8 cellular contexts compared by ENCODE assay signal in the genomic region with DNA sequence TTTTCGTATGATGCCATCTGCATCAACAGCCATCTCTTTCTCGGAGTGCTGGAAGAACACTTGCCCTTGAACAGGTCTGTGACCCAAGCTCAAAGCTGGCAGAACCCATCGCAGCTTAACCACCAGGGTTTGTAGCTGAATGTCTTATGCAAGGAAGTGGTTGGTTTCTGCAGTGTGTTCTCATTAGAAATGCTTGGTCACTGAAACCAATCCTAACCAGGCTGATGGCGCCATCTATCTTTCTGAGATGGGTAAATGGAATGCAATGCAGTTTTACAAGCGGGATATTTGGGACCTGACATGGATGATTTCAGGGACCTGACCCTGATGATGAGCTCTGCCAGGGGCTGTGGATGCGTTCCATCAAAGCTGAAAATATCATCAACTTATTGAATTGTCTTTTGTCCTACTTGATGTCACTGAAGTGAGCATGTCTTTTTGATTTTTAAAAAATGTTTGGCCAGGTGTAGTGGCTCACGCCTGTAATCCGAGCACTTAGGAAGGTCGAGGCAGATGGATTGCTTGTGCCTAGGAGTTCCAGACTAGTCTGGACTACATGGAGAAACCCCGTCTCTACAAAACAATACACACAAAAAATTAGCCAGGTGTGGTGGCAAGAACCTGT. TPM values are rescaled to one million over a fixed set of nuclear protein-coding genes. Genes with fewer than 3 reads are reported as not detected.
A peak's percentile ranks its signal among the peaks of the same experiment; 100 is the strongest.
DNase-seq lines count a peak whose midpoint lies in the region; ATAC-seq and TF ChIP-seq lines count a peak whose summit lies in the region.

No MANE protein-coding gene starts in this region.

- no TSS peak for BruUV-seq in MCF 10A (replicated peaks; lab: Mats Ljungman, UMichigan)

- ATAC-seq in HG02759 (IDR thresholded peaks at IDR 0.05; ENCODE audit: unreplicated experiment) (peak; percentile 40), left colon (peak; percentile 73), GM21717 (IDR thresholded peaks at IDR 0.05; ENCODE audit: unreplicated experiment) (no peak)

- H3K4me1 Mint-ChIP-seq in MCF 10A (ENCODE audit: insufficient read depth, unreplicated experiment) = peaks cover 14% of the 10 kb centered on the region

- CTCF ChIA-PET in MCF 10A (lab: Yijun Ruan, JAX) = interaction anchor here (0.6 to 7.6 kb wide), 47 partner anchors 10 to 1082 kb away, joined by 3 to 183 read pairs (median 4); no protein-coding TSS in a partner anchor

- POLR2A ChIA-PET in MCF 10A (lab: Yijun Ruan, JAX) = interaction anchor here (0.6 to 1.0 kb wide), 2 partner anchors 110 to 706 kb away, joined by 3 read pairs; no protein-coding TSS in a partner anchor

- intact Hi-C loops in MCF 10A (cut with micrococcal nuclease) (loop anchor here (1.0 to 5.0 kb wide), 8 partner anchors 112 to 658 kb away; no protein-coding TSS in a partner anchor), left colon (cut with DNase I, micrococcal nuclease) (loop anchor here in 1 of 2 donors (5.0 kb wide), 1 partner anchor 113 kb away; no protein-coding TSS in a partner anchor)

- H3K36me3 Mint-ChIP-seq in MCF 10A (ENCODE audit: insufficient read depth, unreplicated experiment) = no peaks in the 10 kb centered on the region

- no peaks in the 10 kb centered on the region for H3K9me3 Mint-ChIP-seq in MCF 10A (ENCODE audit: unreplicated experiment)

- peak; percentile 64 for TF ChIP-seq CTCF in MCF 10A (IDR thresholded peaks at IDR 0.05; ENCODE audit: unreplicated experiment)

- no peak overlapping the region for H3K4me3 Mint-ChIP-seq in MCF 10A (ENCODE audit: unreplicated experiment)

- DNase-seq in A172 (ENCODE audit: low spot score) = peak; percentile 64
- DNase-seq in GDM1 (lab: John Stamatoyannopoulos, UW) = peak; percentile 49
- DNase-seq in NCI-H526 treated with DMSO at 0.1 percent for 48 hours (lab: John Stamatoyannopoulos, UW) = peak; percentile 15
- peak; percentile 77 for DNase-seq in MCF 10A (ENCODE audit: unreplicated experiment)
- DNase-seq in left colon = peak in 1 of 2 donors; percentile 15
- DNase-seq in SHP77 treated with DMSO at 0.1 percent for 48 hours (lab: John Stamatoyannopoulos, UW) = no peak

- H3K27ac Mint-ChIP-seq in MCF 10A (ENCODE audit: low read depth, unreplicated experiment) = no peak overlapping the region

- no peaks in the 10 kb centered on the region for H3K27me3 Mint-ChIP-seq in MCF 10A (ENCODE audit: insufficient read depth, unreplicated experiment)

RNA-seq across cellular contexts. Expression of a gene that starts 28.7 kb away (rescaled TPM):
- total RNA-seq in A172 (2014; rRNA removed; shearing (Covaris generic)) = 0.24 TPM in 2 replicates
- total RNA-seq in MCF 10A (2022) (not detected in 2 replicates), left colon (not detected)

RNA-seq across cellular contexts. Expression of a gene that starts 45.0 kb away (rescaled TPM):
- not detected in 2 replicates for total RNA-seq in A172 (2014; rRNA removed; shearing (Covaris generic))
- not detected in 2 replicates for total RNA-seq in MCF 10A (2022)
- total RNA-seq in left colon = 1 to 10 TPM; 3.6 to 8.1 TPM
